Comparison of ENCODE assay signal across 15 cellular contexts in genomic region chr5:87877023-87877422, GRCh38.
"Had no signal": no experiment of that assay in that cellular context is flagged by ENCODE, and none has a peak within 500 bp of the region (broad histone marks: within the 10 kb centered on the region; RNA-seq: fewer than 3 reads in every experiment).

No MANE protein-coding gene starts in this region.

- H3K36me3 ChIP-seq: thyroid gland had no signal

- H3K36me3 Mint-ChIP-seq: memory B cell had no signal

- H3K4me1 Mint-ChIP-seq: memory B cell had no signal

- H3K4me3 Mint-ChIP-seq: activated naive CD4-positive, alpha-beta T cell treated with anti-CD3 and anti-CD28 coated beads for 36 hours; activated T-cell treated with anti-CD3 and anti-CD28 coated beads, Interleukin-2, amount 50 U/mL, for 4 hours; memory B cell; neural crest cell had no signal

- DNase-seq: activated CD4-positive, alpha-beta T cell treated with anti-CD3 and anti-CD28 coated beads, Interleukin-2, amount 50 U/mL, for 1 hour; activated CD8-positive, alpha-beta memory T cell treated with anti-CD3 and anti-CD28 coated beads, Interleukin-2, amount 50 U/mL, for 4 hours; activated naive CD4-positive, alpha-beta T cell treated with anti-CD3 and anti-CD28 coated beads for 36 hours; activated T-cell treated with anti-CD3 and anti-CD28 coated beads, Interleukin-2, amount 50 U/mL, for 4 hours; caudate nucleus; dorsolateral prefrontal cortex; retina; stimulated activated CD4-positive, alpha-beta T cell treated with anti-CD3 and anti-CD28 coated beads, Interleukin-12 subunit alpha, Interleukin-12 subunit beta, amount 100 ng/mL, for 4 hours; stimulated activated CD4-positive, alpha-beta T cell treated with anti-CD3 and anti-CD28 coated beads, Interleukin-1b, Interleukin-23, amount 100 ng/mL, for 48 hours; stimulated activated CD8-positive, alpha-beta memory T cell treated with anti-CD3 and anti-CD28 coated beads, Interleukin-4, amount 100 ng/mL, for 48 hours; stimulated activated naive CD4-positive, alpha-beta T cell; thyroid gland had no signal

- H3K9me3 ChIP-seq: thyroid gland had no signal

- H3K27ac Mint-ChIP-seq: activated naive CD4-positive, alpha-beta T cell treated with anti-CD3 and anti-CD28 coated beads for 36 hours; memory B cell had no signal

- H3K4me1 ChIP-seq: thyroid gland had no signal

- ATAC-seq: activated CD4-positive, CD25-positive, alpha-beta regulatory T cell treated with anti-CD3 and anti-CD28 coated beads, Interleukin-2, amount 50 U/mL, for 24 hours; activated T-cell treated with anti-CD3 and anti-CD28 coated beads, Interleukin-2, amount 50 U/mL, for 4 hours had no signal

- H3K27ac ChIP-seq: dorsolateral prefrontal cortex, thyroid gland had no signal

- H3K4me3 ChIP-seq: thyroid gland had no signal

- H3K27me3 ChIP-seq: dorsolateral prefrontal cortex, thyroid gland had no signal
